15 cellular contexts compared by ENCODE assay signal in genomic region chr10:111974325-111974724, GRCh38.
DNase-seq lines count a peak whose midpoint lies in the region; ATAC-seq and TF ChIP-seq lines count a peak whose summit lies in the region.
"Had no signal": no experiment of that assay in that cellular context is flagged by ENCODE, and none has a peak within 500 bp of the region (broad histone marks: within the 10 kb centered on the region; RNA-seq: fewer than 3 reads in every experiment).

No MANE protein-coding gene starts in this region.

- ATAC-seq in left colon = peak; percentile 64
- no peak for ATAC-seq in psoas muscle
- no peak for ATAC-seq in GM19324 (IDR thresholded peaks at IDR 0.05; ENCODE audit: low FRiP score, unreplicated experiment)
- ATAC-seq: HepG2 had no signal

- peak overlapping the region; percentile 6 for H3K4me3 ChIP-seq in adipocyte (ENCODE audit: low read length)
- H3K4me3 ChIP-seq in subcutaneous abdominal adipose tissue (ENCODE audit: low read depth in 1 of 5, low read length in 5 of 5) = no peak overlapping the region
- no peak overlapping the region for H3K4me3 ChIP-seq in psoas muscle
- H3K4me3 ChIP-seq: BLaER1 treated with 17β-estradiol and CSF1 and Interleukin-3, amounts not matched to agents 10 nM and 100 nM; HAP-1 had no signal

- H3K4me1 ChIP-seq in adipocyte (ENCODE audit: control insufficient read depth, insufficient read depth, low read length) (peaks cover 44% of the 10 kb centered on the region), subcutaneous abdominal adipose tissue (ENCODE audit: control insufficient read depth in 5 of 5, insufficient read depth in 5 of 5, low read length in 5 of 5) (peaks cover 2 to 17% (median 12%) of the 10 kb centered on the region in 5 donors), psoas muscle (no peaks in the 10 kb centered on the region)
- H3K4me1 ChIP-seq: BLaER1 treated with 17β-estradiol and CSF1 and Interleukin-3, amounts not matched to agents 10 nM and 100 nM; HAP-1 had no signal

- H3K9me3 ChIP-seq in adipocyte (ENCODE audit: control insufficient read depth, low read length) (peaks cover 2% of the 10 kb centered on the region), subcutaneous abdominal adipose tissue (ENCODE audit: control insufficient read depth in 5 of 5, low read length in 5 of 5) (no peaks in the 10 kb centered on the region), psoas muscle (no peaks in the 10 kb centered on the region)
- H3K9me3 ChIP-seq: BLaER1 treated with 17β-estradiol and CSF1 and Interleukin-3, amounts not matched to agents 10 nM and 100 nM; HAP-1 had no signal

- WGBS in psoas muscle, 3 donors = 47 to 63% (median 54%) methylated on average over 4 of the region's 4 CpGs

- H3K36me3 ChIP-seq in adipocyte (ENCODE audit: control insufficient read depth, insufficient read depth, low read length, severe bottlenecking) (no peaks in the 10 kb centered on the region), subcutaneous abdominal adipose tissue (ENCODE audit: control insufficient read depth in 5 of 5, insufficient read depth in 5 of 5, low read length in 5 of 5) (no peaks in the 10 kb centered on the region), psoas muscle (ENCODE audit: insufficient read depth in 1 of 2, low read depth in 1 of 2) (no peaks in the 10 kb centered on the region)
- H3K36me3 ChIP-seq: BLaER1 treated with 17β-estradiol and CSF1 and Interleukin-3, amounts not matched to agents 10 nM and 100 nM; HAP-1 had no signal

- TF ChIP-seq CTCF in psoas muscle (IDR thresholded peaks at IDR 0.05) = no peak

- H3K27ac ChIP-seq in subcutaneous abdominal adipose tissue (ENCODE audit: low read depth, low read length) = peak overlapping the region; percentile 73
- no peak overlapping the region for H3K27ac ChIP-seq in psoas muscle
- H3K27ac ChIP-seq: BLaER1 treated with 17β-estradiol and CSF1 and Interleukin-3, amounts not matched to agents 10 nM and 100 nM had no signal

- DNase-seq in HT1080 (ENCODE audit: low read depth) (peak; percentile 45), adipocyte (ENCODE audit: low read depth) (no peak), left colon (no peak), DMS153 treated with DMSO at 0.1 percent for 48 hours (lab: John Stamatoyannopoulos, UW; ENCODE audit: unreplicated experiment) (no peak), psoas muscle (no peak)
- DNase-seq: ACHN; CD4-positive, CD25-positive, alpha-beta regulatory T cell; DMS 273 treated with DMSO at 0.1 percent for 48 hours; DND-41; GDM1 had no signal

- H3K27me3 ChIP-seq in adipocyte (replicated peaks; ENCODE audit: control insufficient read depth, insufficient read depth, low read length) (peaks cover 4% of the 10 kb centered on the region), subcutaneous abdominal adipose tissue (ENCODE audit: control insufficient read depth in 5 of 5, insufficient read depth in 4 of 5, low read length in 5 of 5) (no peaks in the 10 kb centered on the region), psoas muscle (ENCODE audit: insufficient read depth in 3 of 3, low read length in 2 of 3) (no peaks in the 10 kb centered on the region)
- H3K27me3 ChIP-seq: BLaER1 treated with 17β-estradiol and CSF1 and Interleukin-3, amounts not matched to agents 10 nM and 100 nM had no signal

- intact Hi-C loops in left colon (cut with DNase I, micrococcal nuclease) (no loop called here), psoas muscle (cut with DNase I) (no loop called here)

- no peak overlapping the region for H3K9ac ChIP-seq in adipocyte (ENCODE audit: low read length)
- H3K9ac ChIP-seq in subcutaneous abdominal adipose tissue (ENCODE audit: low read length in 5 of 5) = no peak overlapping the region
- H3K9ac ChIP-seq: BLaER1 treated with 17β-estradiol and CSF1 and Interleukin-3, amounts not matched to agents 10 nM and 100 nM had no signal
